In the genomic region with DNA sequence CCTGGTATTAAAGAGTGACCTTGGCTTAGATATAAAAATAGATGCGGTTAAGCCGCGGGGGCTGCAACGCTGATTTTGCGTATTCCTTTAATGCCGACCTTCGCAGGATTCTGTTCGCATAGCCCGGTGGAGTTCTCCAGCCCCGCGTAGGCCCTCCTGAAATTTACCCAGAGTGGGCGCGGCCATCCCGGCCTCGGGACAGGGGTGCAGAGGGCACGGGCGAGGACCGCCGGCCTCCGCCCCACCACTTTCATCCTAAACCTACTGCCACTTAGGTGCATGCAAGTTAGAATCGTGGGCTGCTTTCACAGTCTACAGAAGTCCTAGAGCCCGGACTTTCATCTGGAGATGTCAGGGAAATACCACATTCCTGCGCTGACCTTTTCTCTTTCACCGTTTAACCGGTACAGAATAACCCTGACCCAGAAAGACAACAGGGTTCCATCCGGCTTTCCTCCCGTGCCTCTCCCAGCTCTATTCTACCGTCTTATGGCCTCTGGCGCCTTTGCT, we compare ENCODE assay signal across 1 cellular context.
A peak's percentile ranks its signal among the peaks of the same experiment; 100 is the strongest.
TF ChIP-seq lines count a peak whose summit lies in the region.

No MANE protein-coding gene starts in this region.

TF ChIP-seq in HepG2, 621 proteins besides CTCF, POLR2A, EP300 and RAD21 (continued from another document and continues in another):
- TF ChIP-seq, protein P1, sequence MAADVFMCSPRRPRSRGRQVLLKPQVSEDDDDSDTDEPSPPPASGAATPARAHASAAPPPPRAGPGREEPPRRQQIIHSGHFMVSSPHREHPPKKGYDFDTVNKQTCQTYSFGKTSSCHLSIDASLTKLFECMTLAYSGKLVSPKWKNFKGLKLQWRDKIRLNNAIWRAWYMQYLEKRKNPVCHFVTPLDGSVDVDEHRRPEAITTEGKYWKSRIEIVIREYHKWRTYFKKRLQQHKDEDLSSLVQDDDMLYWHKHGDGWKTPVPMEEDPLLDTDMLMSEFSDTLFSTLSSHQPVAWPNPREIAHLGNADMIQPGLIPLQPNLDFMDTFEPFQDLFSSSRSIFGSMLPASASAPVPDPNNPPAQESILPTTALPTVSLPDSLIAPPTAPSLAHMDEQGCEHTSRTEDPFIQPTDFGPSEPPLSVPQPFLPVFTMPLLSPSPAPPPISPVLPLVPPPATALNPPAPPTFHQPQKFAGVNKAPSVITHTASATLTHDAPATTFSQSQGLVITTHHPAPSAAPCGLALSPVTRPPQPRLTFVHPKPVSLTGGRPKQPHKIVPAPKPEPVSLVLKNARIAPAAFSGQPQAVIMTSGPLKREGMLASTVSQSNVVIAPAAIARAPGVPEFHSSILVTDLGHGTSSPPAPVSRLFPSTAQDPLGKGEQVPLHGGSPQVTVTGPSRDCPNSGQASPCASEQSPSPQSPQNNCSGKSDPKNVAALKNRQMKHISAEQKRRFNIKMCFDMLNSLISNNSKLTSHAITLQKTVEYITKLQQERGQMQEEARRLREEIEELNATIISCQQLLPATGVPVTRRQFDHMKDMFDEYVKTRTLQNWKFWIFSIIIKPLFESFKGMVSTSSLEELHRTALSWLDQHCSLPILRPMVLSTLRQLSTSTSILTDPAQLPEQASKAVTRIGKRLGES (CRISPR knock-in tag; IDR thresholded peaks at IDR 0.05; ENCODE audit: borderline replicate concordance), result 0 out of 2 replicates have a peak, but pooled peaks have one; percentile 39
- TF ChIP-seq ZNF317 (CRISPR knock-in tag; IDR thresholded peaks at IDR 0.05) (peak; percentile 43; the same call in 1 of the 2 replicates), ARNT2 (CRISPR knock-in tag; IDR thresholded peaks at IDR 0.05; ENCODE audit: low read depth) (no peak; the same call in 1 of the 2 replicates), RFXAP (CRISPR knock-in tag; IDR thresholded peaks at IDR 0.05; ENCODE audit: borderline replicate concordance) (peak; percentile 59; the same call in 1 of the 2 replicates), ZNF30 (CRISPR knock-in tag; IDR thresholded peaks at IDR 0.05) (no peak), RFX5 (IDR thresholded peaks at IDR 0.05; ENCODE audit: low read depth, low read length) (peak; percentile 21; the same call in 1 of the 2 replicates), JUNB (CRISPR knock-in tag; IDR thresholded peaks at IDR 0.05; ENCODE audit: borderline replicate concordance) (no peak), ZNF225 (CRISPR knock-in tag; IDR thresholded peaks at IDR 0.05) (no peak), ZFP37 (CRISPR knock-in tag; IDR thresholded peaks at IDR 0.05; ENCODE audit: borderline replicate concordance) (no peak), GATA4 (IDR thresholded peaks at IDR 0.05; ENCODE audit: borderline replicate concordance, low read depth) (no peak), SALL1 (CRISPR knock-in tag; IDR thresholded peaks at IDR 0.05) (peak; percentile 84), MBD4 (IDR thresholded peaks at IDR 0.05; ENCODE audit: borderline replicate concordance, low read length) (0 out of 2 replicates have a peak, but pooled peaks have one; percentile 78), MZF1 (CRISPR knock-in tag; IDR thresholded peaks at IDR 0.05; ENCODE audit: borderline replicate concordance) (no peak), HIVEP1 (CRISPR knock-in tag; IDR thresholded peaks at IDR 0.05) (peak; percentile 86), SNRNP70 (IDR thresholded peaks at IDR 0.05; ENCODE audit: low read depth, low read length) (no peak), ZNF782 (CRISPR knock-in tag; IDR thresholded peaks at IDR 0.05; ENCODE audit: borderline replicate concordance) (no peak), ZNF614 (CRISPR knock-in tag; IDR thresholded peaks at IDR 0.05; ENCODE audit: borderline replicate concordance) (peak; percentile 42; the same call in 1 of the 2 replicates), XRCC5 (optimal IDR thresholded peaks at IDR 0.05; ENCODE audit: low read length) (no peak), SRSF9 (IDR thresholded peaks at IDR 0.05; ENCODE audit: borderline replicate concordance, insufficient read depth, low read depth, low read length, poor library complexity, severe bottlenecking) (no peak), NFYB (CRISPR knock-in tag; IDR thresholded peaks at IDR 0.05) (no peak), ZNF724P (CRISPR knock-in tag; IDR thresholded peaks at IDR 0.05; ENCODE audit: borderline replicate concordance) (no peak), MED8 (CRISPR knock-in tag; IDR thresholded peaks at IDR 0.05; ENCODE audit: insufficient replicate concordance) (peak; percentile 75), ZBTB21 (CRISPR knock-in tag; IDR thresholded peaks at IDR 0.05) (no peak), MEF2D (CRISPR knock-in tag; IDR thresholded peaks at IDR 0.05) (peak; percentile 60; the same call in 1 of the 2 replicates), NRL (CRISPR knock-in tag; IDR thresholded peaks at IDR 0.05; ENCODE audit: borderline replicate concordance) (peak; percentile 39; the same call in 1 of the 2 replicates), MTF1 (CRISPR knock-in tag; IDR thresholded peaks at IDR 0.05) (no peak), ZNF326 (CRISPR knock-in tag; IDR thresholded peaks at IDR 0.05; ENCODE audit: borderline replicate concordance) (no peak), HDAC2 (CRISPR knock-in tag; IDR thresholded peaks at IDR 0.05) (peak; percentile 77; the same call in 1 of the 2 replicates), CBX5 (CRISPR knock-in tag; IDR thresholded peaks at IDR 0.05; ENCODE audit: borderline replicate concordance) (no peak), RAD51 (IDR thresholded peaks at IDR 0.05; ENCODE audit: borderline replicate concordance) (no peak), HNRNPH1 (optimal IDR thresholded peaks at IDR 0.05; ENCODE audit: low read depth, low read length) (no peak), ATRX (CRISPR knock-in tag; IDR thresholded peaks at IDR 0.05; ENCODE audit: borderline replicate concordance) (no peak), ZNF263 (CRISPR knock-in tag; IDR thresholded peaks at IDR 0.05) (peak; percentile 7; the same call in 1 of the 2 replicates), ZNF547 (CRISPR knock-in tag; IDR thresholded peaks at IDR 0.05) (no peak), NFIC (IDR thresholded peaks at IDR 0.05; ENCODE audit: low read length) (peak; percentile 77; the same call in 1 of the 2 replicates), THAP11 (CRISPR knock-in tag; IDR thresholded peaks at IDR 0.05) (peak; percentile 46)
- TF ChIP-seq, protein P2, sequence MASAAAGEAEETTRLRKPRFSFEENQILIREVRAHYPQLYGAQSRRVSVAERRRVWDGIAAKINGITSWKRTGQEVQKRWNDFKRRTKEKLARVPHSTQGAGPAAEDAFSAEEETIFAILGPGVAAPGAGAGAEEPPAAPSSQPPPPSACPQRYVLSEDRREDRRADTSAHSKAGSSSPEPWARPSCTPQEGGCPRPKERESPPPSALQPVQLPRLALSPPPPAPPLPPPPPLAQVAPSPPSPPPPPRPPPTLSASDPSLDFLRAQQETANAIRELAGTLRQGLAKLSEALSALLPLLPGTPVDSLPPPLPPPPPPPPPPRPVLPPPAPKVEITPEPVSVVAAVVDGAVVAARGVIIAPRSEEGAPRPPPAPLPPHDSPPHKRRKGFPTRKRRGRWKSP (CRISPR knock-in tag; IDR thresholded peaks at IDR 0.05), result peak; percentile 45; the same call in 1 of the 2 replicates
- TF ChIP-seq, protein P3, sequence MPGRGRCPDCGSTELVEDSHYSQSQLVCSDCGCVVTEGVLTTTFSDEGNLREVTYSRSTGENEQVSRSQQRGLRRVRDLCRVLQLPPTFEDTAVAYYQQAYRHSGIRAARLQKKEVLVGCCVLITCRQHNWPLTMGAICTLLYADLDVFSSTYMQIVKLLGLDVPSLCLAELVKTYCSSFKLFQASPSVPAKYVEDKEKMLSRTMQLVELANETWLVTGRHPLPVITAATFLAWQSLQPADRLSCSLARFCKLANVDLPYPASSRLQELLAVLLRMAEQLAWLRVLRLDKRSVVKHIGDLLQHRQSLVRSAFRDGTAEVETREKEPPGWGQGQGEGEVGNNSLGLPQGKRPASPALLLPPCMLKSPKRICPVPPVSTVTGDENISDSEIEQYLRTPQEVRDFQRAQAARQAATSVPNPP (CRISPR knock-in tag; IDR thresholded peaks at IDR 0.05), result 0 out of 2 replicates have a peak, but pooled peaks have one; percentile 21
- TF ChIP-seq, protein P4, sequence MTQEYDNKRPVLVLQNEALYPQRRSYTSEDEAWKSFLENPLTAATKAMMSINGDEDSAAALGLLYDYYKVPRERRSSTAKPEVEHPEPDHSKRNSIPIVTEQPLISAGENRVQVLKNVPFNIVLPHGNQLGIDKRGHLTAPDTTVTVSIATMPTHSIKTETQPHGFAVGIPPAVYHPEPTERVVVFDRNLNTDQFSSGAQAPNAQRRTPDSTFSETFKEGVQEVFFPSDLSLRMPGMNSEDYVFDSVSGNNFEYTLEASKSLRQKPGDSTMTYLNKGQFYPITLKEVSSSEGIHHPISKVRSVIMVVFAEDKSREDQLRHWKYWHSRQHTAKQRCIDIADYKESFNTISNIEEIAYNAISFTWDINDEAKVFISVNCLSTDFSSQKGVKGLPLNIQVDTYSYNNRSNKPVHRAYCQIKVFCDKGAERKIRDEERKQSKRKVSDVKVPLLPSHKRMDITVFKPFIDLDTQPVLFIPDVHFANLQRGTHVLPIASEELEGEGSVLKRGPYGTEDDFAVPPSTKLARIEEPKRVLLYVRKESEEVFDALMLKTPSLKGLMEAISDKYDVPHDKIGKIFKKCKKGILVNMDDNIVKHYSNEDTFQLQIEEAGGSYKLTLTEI (CRISPR knock-in tag; conservative IDR thresholded peaks at IDR 0.05), result no peak
- TF ChIP-seq, protein P5, sequence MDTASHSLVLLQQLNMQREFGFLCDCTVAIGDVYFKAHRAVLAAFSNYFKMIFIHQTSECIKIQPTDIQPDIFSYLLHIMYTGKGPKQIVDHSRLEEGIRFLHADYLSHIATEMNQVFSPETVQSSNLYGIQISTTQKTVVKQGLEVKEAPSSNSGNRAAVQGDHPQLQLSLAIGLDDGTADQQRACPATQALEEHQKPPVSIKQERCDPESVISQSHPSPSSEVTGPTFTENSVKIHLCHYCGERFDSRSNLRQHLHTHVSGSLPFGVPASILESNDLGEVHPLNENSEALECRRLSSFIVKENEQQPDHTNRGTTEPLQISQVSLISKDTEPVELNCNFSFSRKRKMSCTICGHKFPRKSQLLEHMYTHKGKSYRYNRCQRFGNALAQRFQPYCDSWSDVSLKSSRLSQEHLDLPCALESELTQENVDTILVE (CRISPR knock-in tag; IDR thresholded peaks at IDR 0.05), result peak; percentile 43; the same call in 1 of the 2 replicates
- TF ChIP-seq, protein P6, sequence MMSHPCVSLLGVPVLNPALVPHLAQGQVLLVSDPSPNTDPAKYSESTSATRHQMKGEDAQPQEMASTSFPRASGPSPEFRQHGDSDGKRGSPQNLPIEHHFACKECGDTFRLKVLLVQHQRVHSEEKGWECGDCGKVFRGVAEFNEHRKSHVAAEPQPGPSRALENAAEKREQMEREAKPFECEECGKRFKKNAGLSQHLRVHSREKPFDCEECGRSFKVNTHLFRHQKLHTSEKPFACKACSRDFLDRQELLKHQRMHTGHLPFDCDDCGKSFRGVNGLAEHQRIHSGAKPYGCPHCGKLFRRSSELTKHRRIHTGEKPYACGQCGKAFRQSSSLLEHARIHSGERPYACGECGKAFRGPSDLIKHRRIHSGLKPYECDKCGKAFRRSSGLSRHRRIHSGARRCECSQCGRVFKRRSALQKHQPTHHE (CRISPR knock-in tag; IDR thresholded peaks at IDR 0.05; ENCODE audit: borderline replicate concordance), result no peak
- TF ChIP-seq, protein P7, sequence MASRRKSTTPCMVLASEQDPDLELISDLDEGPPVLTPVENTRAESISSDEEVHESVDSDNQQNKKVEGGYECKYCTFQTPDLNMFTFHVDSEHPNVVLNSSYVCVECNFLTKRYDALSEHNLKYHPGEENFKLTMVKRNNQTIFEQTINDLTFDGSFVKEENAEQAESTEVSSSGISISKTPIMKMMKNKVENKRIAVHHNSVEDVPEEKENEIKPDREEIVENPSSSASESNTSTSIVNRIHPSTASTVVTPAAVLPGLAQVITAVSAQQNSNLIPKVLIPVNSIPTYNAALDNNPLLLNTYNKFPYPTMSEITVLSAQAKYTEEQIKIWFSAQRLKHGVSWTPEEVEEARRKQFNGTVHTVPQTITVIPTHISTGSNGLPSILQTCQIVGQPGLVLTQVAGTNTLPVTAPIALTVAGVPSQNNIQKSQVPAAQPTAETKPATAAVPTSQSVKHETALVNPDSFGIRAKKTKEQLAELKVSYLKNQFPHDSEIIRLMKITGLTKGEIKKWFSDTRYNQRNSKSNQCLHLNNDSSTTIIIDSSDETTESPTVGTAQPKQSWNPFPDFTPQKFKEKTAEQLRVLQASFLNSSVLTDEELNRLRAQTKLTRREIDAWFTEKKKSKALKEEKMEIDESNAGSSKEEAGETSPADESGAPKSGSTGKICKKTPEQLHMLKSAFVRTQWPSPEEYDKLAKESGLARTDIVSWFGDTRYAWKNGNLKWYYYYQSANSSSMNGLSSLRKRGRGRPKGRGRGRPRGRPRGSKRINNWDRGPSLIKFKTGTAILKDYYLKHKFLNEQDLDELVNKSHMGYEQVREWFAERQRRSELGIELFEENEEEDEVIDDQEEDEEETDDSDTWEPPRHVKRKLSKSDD (CRISPR knock-in tag; IDR thresholded peaks at IDR 0.05; ENCODE audit: low read depth), result no peak
- TF ChIP-seq, protein P8, sequence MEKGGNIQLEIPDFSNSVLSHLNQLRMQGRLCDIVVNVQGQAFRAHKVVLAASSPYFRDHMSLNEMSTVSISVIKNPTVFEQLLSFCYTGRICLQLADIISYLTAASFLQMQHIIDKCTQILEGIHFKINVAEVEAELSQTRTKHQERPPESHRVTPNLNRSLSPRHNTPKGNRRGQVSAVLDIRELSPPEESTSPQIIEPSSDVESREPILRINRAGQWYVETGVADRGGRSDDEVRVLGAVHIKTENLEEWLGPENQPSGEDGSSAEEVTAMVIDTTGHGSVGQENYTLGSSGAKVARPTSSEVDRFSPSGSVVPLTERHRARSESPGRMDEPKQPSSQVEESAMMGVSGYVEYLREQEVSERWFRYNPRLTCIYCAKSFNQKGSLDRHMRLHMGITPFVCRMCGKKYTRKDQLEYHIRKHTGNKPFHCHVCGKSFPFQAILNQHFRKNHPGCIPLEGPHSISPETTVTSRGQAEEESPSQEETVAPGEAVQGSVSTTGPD (CRISPR knock-in tag; IDR thresholded peaks at IDR 0.05), result no peak
- TF ChIP-seq, protein P9, sequence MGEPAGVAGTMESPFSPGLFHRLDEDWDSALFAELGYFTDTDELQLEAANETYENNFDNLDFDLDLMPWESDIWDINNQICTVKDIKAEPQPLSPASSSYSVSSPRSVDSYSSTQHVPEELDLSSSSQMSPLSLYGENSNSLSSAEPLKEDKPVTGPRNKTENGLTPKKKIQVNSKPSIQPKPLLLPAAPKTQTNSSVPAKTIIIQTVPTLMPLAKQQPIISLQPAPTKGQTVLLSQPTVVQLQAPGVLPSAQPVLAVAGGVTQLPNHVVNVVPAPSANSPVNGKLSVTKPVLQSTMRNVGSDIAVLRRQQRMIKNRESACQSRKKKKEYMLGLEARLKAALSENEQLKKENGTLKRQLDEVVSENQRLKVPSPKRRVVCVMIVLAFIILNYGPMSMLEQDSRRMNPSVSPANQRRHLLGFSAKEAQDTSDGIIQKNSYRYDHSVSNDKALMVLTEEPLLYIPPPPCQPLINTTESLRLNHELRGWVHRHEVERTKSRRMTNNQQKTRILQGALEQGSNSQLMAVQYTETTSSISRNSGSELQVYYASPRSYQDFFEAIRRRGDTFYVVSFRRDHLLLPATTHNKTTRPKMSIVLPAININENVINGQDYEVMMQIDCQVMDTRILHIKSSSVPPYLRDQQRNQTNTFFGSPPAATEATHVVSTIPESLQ (CRISPR knock-in tag; conservative IDR thresholded peaks at IDR 0.05), result peak; percentile 76; the same call in 1 of the 2 replicates
